Comparison of ENCODE assay signal across 16 cellular contexts in genomic region chr1:159938221-159938852, GRCh38. TPM values are rescaled to one million over a fixed set of nuclear protein-coding genes. Genes with fewer than 3 reads are reported as not detected.
A peak's percentile ranks its signal among the peaks of the same experiment; 100 is the strongest.
DNase-seq lines count a peak whose midpoint lies in the region; ATAC-seq, FAIRE-seq and TF ChIP-seq lines count a peak whose summit lies in the region.
"Had no signal": no experiment of that assay in that cellular context is flagged by ENCODE, and none has a peak within 500 bp of the region (broad histone marks: within the 10 kb centered on the region; RNA-seq: fewer than 3 reads in every experiment).

No MANE protein-coding gene starts in this region.

- in situ Hi-C loops in HepG2 (cut with HindIII; ENCODE audit: extremely low pct_ligation_motif_present, low pct_unique_long_range_greater_than_20kb), result loop anchor here (5.0 kb wide), 2 partner anchors 69 to 144 kb away; partner anchors contain the start of gene KCNJ9

- CTCF ChIA-PET in HepG2 (lab: Yijun Ruan, JAX; ENCODE audit: low intra/inter-chr PET ratio, low total read pairs), result no interaction called here

- no peak for TF ChIP-seq POLR2A in HepG2 (IDR thresholded peaks at IDR 0.05; ENCODE audit: insufficient read depth in 1 of 2, low read depth in 2 of 2, low read length in 2 of 2)
- TF ChIP-seq POLR2A in upper lobe of left lung (IDR thresholded peaks at IDR 0.05), result no peak
- TF ChIP-seq POLR2A in body of pancreas (IDR thresholded peaks at IDR 0.05), result no peak

- no peak for TF ChIP-seq EP300 in HepG2 (IDR thresholded peaks at IDR 0.05; ENCODE audit: low read depth in 2 of 2, low read length in 2 of 2)
- no peak for TF ChIP-seq EP300 in HepG2 (CRISPR knock-in tag; IDR thresholded peaks at IDR 0.05; ENCODE audit: borderline replicate concordance)
- TF ChIP-seq EP300 in upper lobe of left lung (IDR thresholded peaks at IDR 0.05), result no peak

- ATAC-seq in T-helper 17 cell (no peak), HepG2 (no peak), upper lobe of left lung (ENCODE audit: low FRiP score in 2 of 2) (no peak), body of pancreas (no peak)
- ATAC-seq: Panc1, pancreas had no signal

- H3K27ac ChIP-seq in BLaER1 treated with 17β-estradiol and CSF1 and Interleukin-3, amounts not matched to agents 10 nM and 100 nM, result peak overlapping the region in 7 of 11 experiments; percentile 76 to 88 (median 82); a peak in 15 of 22 replicates
- no peak overlapping the region for H3K27ac ChIP-seq in HepG2 (ENCODE audit: extremely low read length, insufficient read depth, low read length)
- H3K27ac ChIP-seq in upper lobe of left lung, result no peak overlapping the region
- H3K27ac ChIP-seq in body of pancreas, result no peak overlapping the region
- H3K27ac ChIP-seq: GM23248, pancreas had no signal

- H3K4me2 ChIP-seq in BLaER1 treated with 17β-estradiol and CSF1 and Interleukin-3, amounts not matched to agents 10 nM and 100 nM, result peak overlapping the region; percentile 90 to 100 (median 97)
- no peak overlapping the region for H3K4me2 ChIP-seq in HepG2 (ENCODE audit: low read depth, low read length)

- no peak overlapping the region for H3K4me3 Mint-ChIP-seq in T-helper 17 cell

- peaks cover 22% of the 10 kb centered on the region for H3K4me1 Mint-ChIP-seq in T-helper 17 cell

- peaks cover 5% of the 10 kb centered on the region for H3K36me3 Mint-ChIP-seq in T-helper 17 cell (ENCODE audit: low read depth)

- peaks cover 31 to 100% (median 88%) of the 10 kb centered on the region in 10 experiments for H3K4me1 ChIP-seq in BLaER1 treated with 17β-estradiol and CSF1 and Interleukin-3, amounts not matched to agents 10 nM and 100 nM
- H3K4me1 ChIP-seq in HepG2 (ENCODE audit: insufficient read depth, low read length) (peaks cover 13% of the 10 kb centered on the region), upper lobe of left lung (peaks cover 12 to 26% (median 18%) of the 10 kb centered on the region in 4 donors), body of pancreas (peaks cover 8% of the 10 kb centered on the region)
- H3K4me1 ChIP-seq: pancreas had no signal

- WGBS in HepG2 (ENCODE audit: low lambda C conversion rate), result 0% methylated on average over 3 of the region's 7 CpGs
- 55 to 68% methylated on average over 6 to 7 of the region's 7 CpGs for WGBS in upper lobe of left lung, 2 donors
- 37 to 55% methylated on average over 3 to 7 of the region's 7 CpGs for WGBS in body of pancreas, 2 donors

- no peaks in the 10 kb centered on the region for H3K79me2 ChIP-seq in HepG2 (ENCODE audit: insufficient read depth, low read length)

- TF ChIP-seq CTCF in HepG2 (CRISPR knock-in tag; IDR thresholded peaks at IDR 0.05), result no peak
- no peak for TF ChIP-seq CTCF in GM10266 (IDR thresholded peaks at IDR 0.05; ENCODE audit: control insufficient read depth, insufficient read depth, low read depth, missing control alignments)
- TF ChIP-seq CTCF in upper lobe of left lung (IDR thresholded peaks at IDR 0.05), result no peak
- no peak for TF ChIP-seq CTCF in body of pancreas (IDR thresholded peaks at IDR 0.05)

- peaks cover 0 to 23% (median 0%) of the 10 kb centered on the region in 11 experiments; a peak in 3 of 22 replicates for H4K20me1 ChIP-seq in BLaER1 treated with 17β-estradiol and CSF1 and Interleukin-3, amounts not matched to agents 10 nM and 100 nM
- no peaks in the 10 kb centered on the region for H4K20me1 ChIP-seq in HepG2 (ENCODE audit: insufficient read depth, low read length)

- no peaks in the 10 kb centered on the region for H3K36me3 ChIP-seq in BLaER1 treated with 17β-estradiol and CSF1 and Interleukin-3, amounts not matched to agents 10 nM and 100 nM
- H3K36me3 ChIP-seq in HepG2 (replicated peaks in 1 of 2; ENCODE audit: control insufficient read depth in 1 of 2, insufficient read depth in 2 of 2, low read length in 2 of 2), result no peaks in the 10 kb centered on the region
- H3K36me3 ChIP-seq in upper lobe of left lung, result no peaks in the 10 kb centered on the region
- H3K36me3 ChIP-seq in body of pancreas (replicated peaks in 1 of 2; ENCODE audit: insufficient read depth in 1 of 2, low read depth in 2 of 2), result no peaks in the 10 kb centered on the region
- H3K36me3 ChIP-seq: BE2C, pancreas had no signal

- FAIRE-seq in GM18507 (lab: Jason Lieb, UNC) (peak; percentile 24), HepG2 (lab: Jason Lieb, UNC) (no peak)
- FAIRE-seq: pancreas had no signal

- intact Hi-C loops in HepG2 (cut with micrococcal nuclease; ENCODE audit: unreplicated experiment), result loop anchor here (5.0 kb wide), 2 partner anchors 139 to 141 kb away; no protein-coding TSS in a partner anchor
- intact Hi-C loops in body of pancreas (cut with DNase I), result no loop called here

- peak overlapping the region; percentile 14 for H3K27ac Mint-ChIP-seq in T-helper 17 cell

- POLR2A ChIA-PET in HepG2 (lab: Yijun Ruan, JAX), result no interaction called here

- H3K4me3 ChIP-seq in BLaER1 treated with 17β-estradiol and CSF1 and Interleukin-3, amounts not matched to agents 10 nM and 100 nM, result peak overlapping the region in 6 of 10 experiments; percentile 23 to 65 (median 46); a peak in 11 of 20 replicates
- H3K4me3 ChIP-seq in HepG2 (replicated peaks in 1 of 3; ENCODE audit: insufficient read depth in 1 of 3, low read depth in 2 of 3, low read length in 3 of 3) (no peak overlapping the region), upper lobe of left lung (no peak overlapping the region), body of pancreas (no peak overlapping the region)
- H3K4me3 ChIP-seq: GM23248, lung, pancreas had no signal

- no TSS peak for BruUV-seq in HepG2 (replicated peaks; lab: Mats Ljungman, UMichigan)

- H3K27me3 ChIP-seq in BLaER1 treated with 17β-estradiol and CSF1 and Interleukin-3, amounts not matched to agents 10 nM and 100 nM, result no peaks in the 10 kb centered on the region
- H3K27me3 ChIP-seq in HepG2 (ENCODE audit: control insufficient read depth in 1 of 2, insufficient read depth in 2 of 2, low read length in 2 of 2) (peaks cover 12 to 67% of the 10 kb centered on the region in 2 experiments; a peak in 4 of 5 replicates), upper lobe of left lung (no peaks in the 10 kb centered on the region), body of pancreas (no peaks in the 10 kb centered on the region)
- H3K27me3 ChIP-seq: BE2C, pancreas had no signal

- H2AFZ ChIP-seq in HepG2 (ENCODE audit: low read length), result no peak overlapping the region
- H2AFZ ChIP-seq: GM23248 had no signal

- H3K9me3 ChIP-seq in BLaER1 treated with 17β-estradiol and CSF1 and Interleukin-3, amounts not matched to agents 10 nM and 100 nM (replicated peaks in 1 of 11), result no peaks in the 10 kb centered on the region
- no peaks in the 10 kb centered on the region for H3K9me3 ChIP-seq in T-helper 17 cell (ENCODE audit: control insufficient read depth, low read length, poor library complexity, severe bottlenecking)
- no peaks in the 10 kb centered on the region for H3K9me3 ChIP-seq in HepG2 (ENCODE audit: low read length)
- H3K9me3 ChIP-seq in upper lobe of left lung, result no peaks in the 10 kb centered on the region
- H3K9me3 ChIP-seq in body of pancreas, result no peaks in the 10 kb centered on the region
- H3K9me3 ChIP-seq: BE2C, pancreas had no signal

- no peak for DNase-seq in GM18507 (ENCODE audit: extremely low spot score, insufficient read length, low read depth)
- no peak for DNase-seq in T-helper 17 cell
- no peak for DNase-seq in HepG2 (ENCODE audit: low spot score)
- DNase-seq in GM10266 (ENCODE audit: extremely low spot score), result no peak
- no peak for DNase-seq in NCI-H1092 (lab: John Stamatoyannopoulos, UW)
- no peak for DNase-seq in upper lobe of left lung
- DNase-seq in body of pancreas, result no peak
- DNase-seq: BE2C; effector memory CD4-positive, alpha-beta T cell; GM23248; head of caudate nucleus; pancreas; stimulated activated naive CD4-positive, alpha-beta T cell treated with Interleukin-2 at 50 U/mL for 16 hours had no signal

- H3K27me3 Mint-ChIP-seq in T-helper 17 cell, result peaks cover 60% of the 10 kb centered on the region

- TF ChIP-seq RAD21 in HepG2 (CRISPR knock-in tag; IDR thresholded peaks at IDR 0.05), result no peak

- H3K9ac ChIP-seq in BLaER1 treated with 17β-estradiol and CSF1 and Interleukin-3, amounts not matched to agents 10 nM and 100 nM, result peak overlapping the region in 9 of 11 experiments; percentile 17 to 75 (median 66); a peak in 12 of 22 replicates
- no peak overlapping the region for H3K9ac ChIP-seq in HepG2 (ENCODE audit: insufficient read depth, low read depth, low read length)
- H3K9ac ChIP-seq: GM23248 had no signal

RNA-seq across cellular contexts. Expression of gene IGSF9, which starts 7.1 kb away (rescaled TPM):
- total RNA-seq in T-helper 17 cell (under 1 TPM in 1 of 2 donors, not detected in 1; 0.07 TPM), HepG2 (2016; rRNA removed; fragmentation: Illumina TruSeq; extraction: Trizol) (not detected in 2 replicates), upper lobe of left lung (1 to 10 TPM in 4 of 6 donors, under 1 TPM in 2; 0.55 to 2.3 (median 1.5) TPM), body of pancreas (1 to 10 TPM; 2.3 to 4.9 TPM)
- not detected in 2 replicates for total RNA-seq in HepG2 (2016; cell fraction: cytosol; rRNA removed; fragmentation: Illumina TruSeq; extraction: Trizol; ENCODE audit: low read depth)
- not detected in 2 replicates for total RNA-seq in HepG2 (2016; cell fraction: insoluble cytoplasmic fraction; rRNA removed; fragmentation: Illumina TruSeq; extraction: Trizol)
- not detected in 2 replicates for total RNA-seq in HepG2 (2016; cell fraction: membrane; rRNA removed; fragmentation: Illumina TruSeq; extraction: Trizol)
- not detected in 2 replicates for total RNA-seq in HepG2 (2016; cell fraction: nucleus; rRNA removed; fragmentation: Illumina TruSeq; extraction: Trizol)
- 0.03 and 0.04 TPM in 2 replicates for polyA plus RNA-seq in HepG2 (2011; rRNA removed)
- not detected in 2 replicates for polyA plus RNA-seq in HepG2 (2011; cell fraction: cytosol; rRNA removed)
- 0.08 TPM in 1 of 2 replicates, not detected in the other for polyA plus RNA-seq in HepG2 (2011; cell fraction: nucleus; rRNA removed)
- not detected in 2 replicates for polyA plus RNA-seq in HepG2 (2012)
- polyA plus RNA-seq in HepG2 (2016; cell fraction: cytosol; fragmentation: Illumina TruSeq; extraction: Trizol; ENCODE audit: low read depth), result not detected in 2 replicates
- polyA plus RNA-seq in HepG2 (2016; cell fraction: insoluble cytoplasmic fraction; fragmentation: Illumina TruSeq; extraction: Trizol; ENCODE audit: low read depth), result not detected in 2 replicates
- polyA plus RNA-seq in HepG2 (2016; cell fraction: membrane; fragmentation: Illumina TruSeq; extraction: Trizol; ENCODE audit: low read depth), result not detected in 2 replicates
- polyA plus RNA-seq in HepG2 (2016; cell fraction: nucleus; fragmentation: Illumina TruSeq; extraction: Trizol; ENCODE audit: insufficient read depth, low read depth), result not detected in 2 replicates
- not detected in 2 replicates for polyA minus RNA-seq in HepG2 (2011; rRNA and poly(A)+ RNA removed; ENCODE audit: low replicate concordance)
- polyA minus RNA-seq in HepG2 (2011; cell fraction: cytosol; rRNA and poly(A)+ RNA removed), result not detected in 2 replicates
- not detected in 2 replicates for polyA minus RNA-seq in HepG2 (2011; cell fraction: nucleus; rRNA and poly(A)+ RNA removed)
- total RNA-seq: GM23248 had no signal

RNA-seq across cellular contexts. Expression of gene TAGLN2, which starts 13.0 kb away (rescaled TPM):
- total RNA-seq in T-helper 17 cell (100 to 1,000 TPM; 515 to 717 TPM), HepG2 (2016; rRNA removed; fragmentation: Illumina TruSeq; extraction: Trizol) (6.7 and 9.7 TPM in 2 replicates), upper lobe of left lung (1,000 to 10,000 TPM in 1 of 6 donors, 100 to 1,000 TPM in 5; 167 to 1,014 (median 605) TPM), body of pancreas (100 to 1,000 TPM in 1 of 2 donors, 10 to 100 TPM in 1; 63.0 to 118 TPM)
- 1.7 and 2.0 TPM in 2 replicates for total RNA-seq in HepG2 (2016; cell fraction: cytosol; rRNA removed; fragmentation: Illumina TruSeq; extraction: Trizol; ENCODE audit: low read depth)
- total RNA-seq in HepG2 (2016; cell fraction: insoluble cytoplasmic fraction; rRNA removed; fragmentation: Illumina TruSeq; extraction: Trizol), result 7.1 and 9.8 TPM in 2 replicates
- 3.3 and 3.5 TPM in 2 replicates for total RNA-seq in HepG2 (2016; cell fraction: membrane; rRNA removed; fragmentation: Illumina TruSeq; extraction: Trizol)
- total RNA-seq in HepG2 (2016; cell fraction: nucleus; rRNA removed; fragmentation: Illumina TruSeq; extraction: Trizol), result 2.5 and 3.4 TPM in 2 replicates
- 17.2 and 21.2 TPM in 2 replicates for polyA plus RNA-seq in HepG2 (2011; rRNA removed)
- 18.8 and 19.0 TPM in 2 replicates for polyA plus RNA-seq in HepG2 (2011; cell fraction: cytosol; rRNA removed)
- 6.8 and 9.1 TPM in 2 replicates for polyA plus RNA-seq in HepG2 (2011; cell fraction: nucleus; rRNA removed)
- 5.9 and 19.9 TPM in 2 replicates for polyA plus RNA-seq in HepG2 (2012)
- 3.1 TPM in 2 replicates for polyA plus RNA-seq in HepG2 (2016; cell fraction: cytosol; fragmentation: Illumina TruSeq; extraction: Trizol; ENCODE audit: low read depth)
- 13.2 and 15.2 TPM in 2 replicates for polyA plus RNA-seq in HepG2 (2016; cell fraction: insoluble cytoplasmic fraction; fragmentation: Illumina TruSeq; extraction: Trizol; ENCODE audit: low read depth)
- polyA plus RNA-seq in HepG2 (2016; cell fraction: membrane; fragmentation: Illumina TruSeq; extraction: Trizol; ENCODE audit: low read depth), result 3.8 and 3.9 TPM in 2 replicates
- polyA plus RNA-seq in HepG2 (2016; cell fraction: nucleus; fragmentation: Illumina TruSeq; extraction: Trizol; ENCODE audit: insufficient read depth, low read depth), result 6.2 and 8.6 TPM in 2 replicates
- polyA minus RNA-seq in HepG2 (2011; rRNA and poly(A)+ RNA removed; ENCODE audit: low replicate concordance), result 16.1 and 272 TPM in 2 replicates
- 7.6 and 8.4 TPM in 2 replicates for polyA minus RNA-seq in HepG2 (2011; cell fraction: cytosol; rRNA and poly(A)+ RNA removed)
- polyA minus RNA-seq in HepG2 (2011; cell fraction: nucleus; rRNA and poly(A)+ RNA removed), result 2.6 and 3.4 TPM in 2 replicates

RNA-seq across cellular contexts. Expression of gene SLAMF9, which starts 15.7 kb away (rescaled TPM):
- total RNA-seq in T-helper 17 cell (not detected), HepG2 (2016; rRNA removed; fragmentation: Illumina TruSeq; extraction: Trizol) (not detected in 2 replicates), upper lobe of left lung (under 1 TPM in 1 of 6 donors, not detected in 5; 0.34 TPM), body of pancreas (not detected)
- not detected in 2 replicates for total RNA-seq in HepG2 (2016; cell fraction: cytosol; rRNA removed; fragmentation: Illumina TruSeq; extraction: Trizol; ENCODE audit: low read depth)
- not detected in 2 replicates for total RNA-seq in HepG2 (2016; cell fraction: insoluble cytoplasmic fraction; rRNA removed; fragmentation: Illumina TruSeq; extraction: Trizol)
- total RNA-seq in HepG2 (2016; cell fraction: membrane; rRNA removed; fragmentation: Illumina TruSeq; extraction: Trizol), result not detected in 2 replicates
- total RNA-seq in HepG2 (2016; cell fraction: nucleus; rRNA removed; fragmentation: Illumina TruSeq; extraction: Trizol), result not detected in 2 replicates
- polyA plus RNA-seq in HepG2 (2011; rRNA removed), result 0.55 and 0.82 TPM in 2 replicates
- 0.67 and 1.1 TPM in 2 replicates for polyA plus RNA-seq in HepG2 (2011; cell fraction: cytosol; rRNA removed)
- polyA plus RNA-seq in HepG2 (2011; cell fraction: nucleus; rRNA removed), result 0.12 and 0.47 TPM in 2 replicates
- not detected in 2 replicates for polyA plus RNA-seq in HepG2 (2012)
- not detected in 2 replicates for polyA plus RNA-seq in HepG2 (2016; cell fraction: cytosol; fragmentation: Illumina TruSeq; extraction: Trizol; ENCODE audit: low read depth)
- not detected in 2 replicates for polyA plus RNA-seq in HepG2 (2016; cell fraction: insoluble cytoplasmic fraction; fragmentation: Illumina TruSeq; extraction: Trizol; ENCODE audit: low read depth)
- polyA plus RNA-seq in HepG2 (2016; cell fraction: membrane; fragmentation: Illumina TruSeq; extraction: Trizol; ENCODE audit: low read depth), result not detected in 2 replicates
- polyA plus RNA-seq in HepG2 (2016; cell fraction: nucleus; fragmentation: Illumina TruSeq; extraction: Trizol; ENCODE audit: insufficient read depth, low read depth), result not detected in 2 replicates
- polyA minus RNA-seq in HepG2 (2011; rRNA and poly(A)+ RNA removed; ENCODE audit: low replicate concordance), result not detected in 2 replicates
- not detected in 2 replicates for polyA minus RNA-seq in HepG2 (2011; cell fraction: cytosol; rRNA and poly(A)+ RNA removed)
- not detected in 2 replicates for polyA minus RNA-seq in HepG2 (2011; cell fraction: nucleus; rRNA and poly(A)+ RNA removed)
- total RNA-seq: GM23248, pancreas had no signal
- polyA plus RNA-seq: pancreas had no signal

RNA-seq across cellular contexts. Expression of gene CFAP45, which starts 38.4 kb away (rescaled TPM):
- total RNA-seq in T-helper 17 cell (1 to 10 TPM; 4.6 to 6.3 TPM), HepG2 (2016; rRNA removed; fragmentation: Illumina TruSeq; extraction: Trizol) (not detected in 2 replicates), upper lobe of left lung (10 to 100 TPM in 2 of 6 donors, 1 to 10 TPM in 4; 1.2 to 34.6 (median 9.0) TPM), body of pancreas (not detected)
- total RNA-seq in HepG2 (2016; cell fraction: cytosol; rRNA removed; fragmentation: Illumina TruSeq; extraction: Trizol; ENCODE audit: low read depth), result not detected in 2 replicates
- not detected in 2 replicates for total RNA-seq in HepG2 (2016; cell fraction: insoluble cytoplasmic fraction; rRNA removed; fragmentation: Illumina TruSeq; extraction: Trizol)
- not detected in 2 replicates for total RNA-seq in HepG2 (2016; cell fraction: membrane; rRNA removed; fragmentation: Illumina TruSeq; extraction: Trizol)
- not detected in 2 replicates for total RNA-seq in HepG2 (2016; cell fraction: nucleus; rRNA removed; fragmentation: Illumina TruSeq; extraction: Trizol)
- not detected in 2 replicates for polyA plus RNA-seq in HepG2 (2011; rRNA removed)
- 0.09 TPM in 1 of 2 replicates, not detected in the other for polyA plus RNA-seq in HepG2 (2011; cell fraction: cytosol; rRNA removed)
- polyA plus RNA-seq in HepG2 (2011; cell fraction: nucleus; rRNA removed), result not detected in 2 replicates
- 0.13 TPM in 1 of 2 replicates, not detected in the other for polyA plus RNA-seq in HepG2 (2012)
- not detected in 2 replicates for polyA plus RNA-seq in HepG2 (2016; cell fraction: cytosol; fragmentation: Illumina TruSeq; extraction: Trizol; ENCODE audit: low read depth)
- not detected in 2 replicates for polyA plus RNA-seq in HepG2 (2016; cell fraction: insoluble cytoplasmic fraction; fragmentation: Illumina TruSeq; extraction: Trizol; ENCODE audit: low read depth)
- polyA plus RNA-seq in HepG2 (2016; cell fraction: membrane; fragmentation: Illumina TruSeq; extraction: Trizol; ENCODE audit: low read depth), result not detected in 2 replicates
- polyA plus RNA-seq in HepG2 (2016; cell fraction: nucleus; fragmentation: Illumina TruSeq; extraction: Trizol; ENCODE audit: insufficient read depth, low read depth), result not detected in 2 replicates
- polyA minus RNA-seq in HepG2 (2011; rRNA and poly(A)+ RNA removed; ENCODE audit: low replicate concordance), result not detected in 2 replicates
- polyA minus RNA-seq in HepG2 (2011; cell fraction: cytosol; rRNA and poly(A)+ RNA removed), result not detected in 2 replicates
- polyA minus RNA-seq in HepG2 (2011; cell fraction: nucleus; rRNA and poly(A)+ RNA removed), result not detected in 2 replicates
- total RNA-seq: GM23248 had no signal

Comparison
In these comparisons a context has a peak if more than half of its experiments do, and no peak if none do; other contexts are left out.
1. H3K27ac ChIP-seq: peak in BLaER1 treated with 17β-estradiol and CSF1 and Interleukin-3, amounts not matched to agents 10 nM and 100 nM (7 of 11); none in HepG2 (single experiment), upper lobe of left lung (0 of 4) and body of pancreas (0 of 4).
2. H3K4me3 ChIP-seq: peak in BLaER1 treated with 17β-estradiol and CSF1 and Interleukin-3, amounts not matched to agents 10 nM and 100 nM (6 of 10); none in HepG2 (0 of 3), upper lobe of left lung (0 of 4) and body of pancreas (0 of 2).
3. RNA of gene TAGLN2, which starts 13.0 kb away (total RNA-seq): 515 to 717 TPM in T-helper 17 cell, 167 to 1,014 TPM in upper lobe of left lung and 63.0 to 118 TPM in body of pancreas; 1.7 to 9.8 TPM in HepG2; every median in the first group is over 4 times any median in the second.